ENCODE assay signal across 21 cellular contexts in the genomic region with DNA sequence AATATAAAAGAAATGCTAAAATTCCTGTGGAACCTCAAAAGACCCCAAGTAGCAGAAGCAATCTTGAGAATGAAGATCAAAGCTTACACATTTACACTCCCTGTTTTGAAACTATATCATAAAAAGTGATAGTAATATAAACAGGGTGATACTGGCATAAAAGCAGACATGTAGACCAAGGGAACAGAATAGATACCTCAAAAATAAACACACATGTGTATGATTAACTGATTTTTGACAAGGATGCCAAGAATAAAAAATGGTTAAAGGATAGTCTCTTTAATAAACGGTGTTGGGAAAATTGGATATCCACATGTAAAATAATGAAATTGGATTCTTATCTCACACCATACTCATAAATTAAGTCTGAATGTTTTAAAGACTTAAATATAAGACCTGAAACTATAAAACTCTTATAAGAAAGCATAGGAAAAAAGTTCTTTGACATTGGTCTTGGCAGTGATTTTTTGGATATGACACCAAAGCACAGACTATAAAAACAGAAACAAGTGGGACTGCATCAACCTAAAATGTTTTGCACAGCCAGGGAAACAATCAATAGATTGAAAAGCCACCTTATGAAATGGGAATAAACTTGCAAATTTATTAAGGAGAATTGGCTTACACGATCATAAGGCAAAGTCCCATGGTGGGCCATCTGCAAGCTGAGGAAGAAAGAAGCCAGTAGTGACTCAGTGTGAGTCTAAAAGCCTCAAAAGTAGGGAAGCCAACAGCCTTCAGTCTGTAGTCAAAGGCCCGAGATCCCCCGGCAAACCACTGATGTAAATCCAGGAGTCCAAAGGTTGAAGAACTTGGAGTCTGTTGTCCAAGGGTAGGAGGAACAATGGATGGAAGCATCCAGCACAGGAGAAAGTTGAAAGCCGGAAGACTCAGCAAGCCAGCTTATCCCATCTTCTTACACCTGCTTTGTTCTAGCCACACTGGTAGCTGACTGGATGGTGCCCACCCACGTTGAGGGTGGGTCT.
"Had no signal": no experiment of that assay in that cellular context is flagged by ENCODE, and none has a peak within 500 bp of the region (broad histone marks: within the 10 kb centered on the region; RNA-seq: fewer than 3 reads in every experiment).

No MANE protein-coding gene starts in this region.

- H3K27me3 Mint-ChIP-seq: dendritic cell treated with granulocyte-macrophage colony-stimulating factor and Interleukin-4, amounts not matched to agents 40 ng/mL and 50 ng/mL, for 4 days; effector memory CD8-positive, alpha-beta T cell had no signal

- H3K27ac ChIP-seq: colonic mucosa, esophagus muscularis mucosa, foreskin keratinocyte, gastroesophageal sphincter, heart left ventricle, left ventricle myocardium inferior, lower lobe of right lung had no signal

- H3K36me3 ChIP-seq: colonic mucosa, esophagus muscularis mucosa, gastroesophageal sphincter, heart left ventricle, left ventricle myocardium inferior, lower lobe of right lung had no signal

- FAIRE-seq: endothelial cell of umbilical vein, islet of Langerhans, keratinocyte had no signal

- H3K27ac Mint-ChIP-seq: dendritic cell treated with granulocyte-macrophage colony-stimulating factor and Interleukin-4, amounts not matched to agents 40 ng/mL and 50 ng/mL, for 4 days; effector memory CD8-positive, alpha-beta T cell; endodermal cell; mesothelial cell of epicardium had no signal

- H3K4me1 ChIP-seq: colonic mucosa, esophagus muscularis mucosa, foreskin keratinocyte, gastroesophageal sphincter, heart left ventricle, left ventricle myocardium inferior, lower lobe of right lung had no signal

- H3K4me3 ChIP-seq: colonic mucosa, esophagus muscularis mucosa, gastroesophageal sphincter, heart left ventricle, left ventricle myocardium inferior, lower lobe of right lung, mucosa of descending colon had no signal

- H3K9me3 ChIP-seq: colonic mucosa, mucosa of descending colon had no signal

- H3K27me3 ChIP-seq: colonic mucosa, esophagus muscularis mucosa, foreskin keratinocyte, gastroesophageal sphincter, heart left ventricle had no signal

- H3K4me1 Mint-ChIP-seq: endodermal cell, mesothelial cell of epicardium had no signal

- DNase-seq: cerebellar nuclear complex; colonic mucosa; cortex of kidney; effector CD8-positive, alpha-beta T cell; effector memory CD8-positive, alpha-beta T cell; endodermal cell; foreskin keratinocyte; heart left ventricle; hippocampal formation; left cardiac atrium; left ventricle myocardium inferior; lower lobe of right lung; mesenchymal stem cell; mucosa of descending colon had no signal

- ATAC-seq: effector memory CD8-positive, alpha-beta T cell; foreskin keratinocyte; gastroesophageal sphincter; heart left ventricle; left cardiac atrium; lower lobe of right lung; mucosa of descending colon had no signal

- H3K4me3 Mint-ChIP-seq: dendritic cell treated with granulocyte-macrophage colony-stimulating factor and Interleukin-4, amounts not matched to agents 40 ng/mL and 50 ng/mL, for 4 days; effector memory CD8-positive, alpha-beta T cell; endodermal cell; mesothelial cell of epicardium had no signal
